Comparison of ENCODE assay signal across 1 cellular context in genomic region chr2:73163522-73164367, GRCh38.
A peak's percentile ranks its signal among the peaks of the same experiment; 100 is the strongest.
TF ChIP-seq lines count a peak whose summit lies in the region.

No MANE protein-coding gene starts in this region.

TF ChIP-seq in GM12878, 131 proteins besides CTCF, POLR2A, EP300 and RAD21 (continued from another document):
- TF ChIP-seq, protein P1, sequence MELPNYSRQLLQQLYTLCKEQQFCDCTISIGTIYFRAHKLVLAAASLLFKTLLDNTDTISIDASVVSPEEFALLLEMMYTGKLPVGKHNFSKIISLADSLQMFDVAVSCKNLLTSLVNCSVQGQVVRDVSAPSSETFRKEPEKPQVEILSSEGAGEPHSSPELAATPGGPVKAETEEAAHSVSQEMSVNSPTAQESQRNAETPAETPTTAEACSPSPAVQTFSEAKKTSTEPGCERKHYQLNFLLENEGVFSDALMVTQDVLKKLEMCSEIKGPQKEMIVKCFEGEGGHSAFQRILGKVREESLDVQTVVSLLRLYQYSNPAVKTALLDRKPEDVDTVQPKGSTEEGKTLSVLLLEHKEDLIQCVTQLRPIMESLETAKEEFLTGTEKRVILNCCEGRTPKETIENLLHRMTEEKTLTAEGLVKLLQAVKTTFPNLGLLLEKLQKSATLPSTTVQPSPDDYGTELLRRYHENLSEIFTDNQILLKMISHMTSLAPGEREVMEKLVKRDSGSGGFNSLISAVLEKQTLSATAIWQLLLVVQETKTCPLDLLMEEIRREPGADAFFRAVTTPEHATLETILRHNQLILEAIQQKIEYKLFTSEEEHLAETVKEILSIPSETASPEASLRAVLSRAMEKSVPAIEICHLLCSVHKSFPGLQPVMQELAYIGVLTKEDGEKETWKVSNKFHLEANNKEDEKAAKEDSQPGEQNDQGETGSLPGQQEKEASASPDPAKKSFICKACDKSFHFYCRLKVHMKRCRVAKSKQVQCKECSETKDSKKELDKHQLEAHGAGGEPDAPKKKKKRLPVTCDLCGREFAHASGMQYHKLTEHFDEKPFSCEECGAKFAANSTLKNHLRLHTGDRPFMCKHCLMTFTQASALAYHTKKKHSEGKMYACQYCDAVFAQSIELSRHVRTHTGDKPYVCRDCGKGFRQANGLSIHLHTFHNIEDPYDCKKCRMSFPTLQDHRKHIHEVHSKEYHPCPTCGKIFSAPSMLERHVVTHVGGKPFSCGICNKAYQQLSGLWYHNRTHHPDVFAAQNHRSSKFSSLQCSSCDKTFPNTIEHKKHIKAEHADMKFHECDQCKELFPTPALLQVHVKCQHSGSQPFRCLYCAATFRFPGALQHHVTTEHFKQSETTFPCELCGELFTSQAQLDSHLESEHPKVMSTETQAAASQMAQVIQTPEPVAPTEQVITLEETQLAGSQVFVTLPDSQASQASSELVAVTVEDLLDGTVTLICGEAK (IDR thresholded peaks at IDR 0.05; ENCODE audit: borderline replicate concordance): no peak
- TF ChIP-seq BMI1 (IDR thresholded peaks at IDR 0.05; ENCODE audit: borderline replicate concordance) (no peak), SIN3A (IDR thresholded peaks at IDR 0.05; ENCODE audit: low read depth, low read length) (no peak), YY1 (IDR thresholded peaks at IDR 0.05; ENCODE audit: low read depth, low read length) (0 out of 2 replicates have a peak, but pooled peaks have one; percentile 13), MXI1 (IDR thresholded peaks at IDR 0.05; ENCODE audit: low read depth, low read length) (no peak), EED (IDR thresholded peaks at IDR 0.05; ENCODE audit: low read depth) (no peak), SMAD1 (IDR thresholded peaks at IDR 0.05; ENCODE audit: low read depth, partially characterized antibody) (no peak), CEBPB (IDR thresholded peaks at IDR 0.05; ENCODE audit: borderline replicate concordance in 1 of 2, low read depth in 2 of 2, low read length in 2 of 2) (no peak), HDGF (IDR thresholded peaks at IDR 0.05) (no peak), BACH1 (IDR thresholded peaks at IDR 0.05; ENCODE audit: borderline replicate concordance) (no peak), BCL11A (IDR thresholded peaks at IDR 0.05; ENCODE audit: low read depth, low read length) (no peak), SMC3 (IDR thresholded peaks at IDR 0.05; ENCODE audit: borderline replicate concordance, low read length) (peak; percentile 78)
- TF ChIP-seq, protein P2, sequence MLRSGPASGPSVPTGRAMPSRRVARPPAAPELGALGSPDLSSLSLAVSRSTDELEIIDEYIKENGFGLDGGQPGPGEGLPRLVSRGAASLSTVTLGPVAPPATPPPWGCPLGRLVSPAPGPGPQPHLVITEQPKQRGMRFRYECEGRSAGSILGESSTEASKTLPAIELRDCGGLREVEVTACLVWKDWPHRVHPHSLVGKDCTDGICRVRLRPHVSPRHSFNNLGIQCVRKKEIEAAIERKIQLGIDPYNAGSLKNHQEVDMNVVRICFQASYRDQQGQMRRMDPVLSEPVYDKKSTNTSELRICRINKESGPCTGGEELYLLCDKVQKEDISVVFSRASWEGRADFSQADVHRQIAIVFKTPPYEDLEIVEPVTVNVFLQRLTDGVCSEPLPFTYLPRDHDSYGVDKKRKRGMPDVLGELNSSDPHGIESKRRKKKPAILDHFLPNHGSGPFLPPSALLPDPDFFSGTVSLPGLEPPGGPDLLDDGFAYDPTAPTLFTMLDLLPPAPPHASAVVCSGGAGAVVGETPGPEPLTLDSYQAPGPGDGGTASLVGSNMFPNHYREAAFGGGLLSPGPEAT (IDR thresholded peaks at IDR 0.05; ENCODE audit: low read depth): no peak
- TF ChIP-seq, protein P3, sequence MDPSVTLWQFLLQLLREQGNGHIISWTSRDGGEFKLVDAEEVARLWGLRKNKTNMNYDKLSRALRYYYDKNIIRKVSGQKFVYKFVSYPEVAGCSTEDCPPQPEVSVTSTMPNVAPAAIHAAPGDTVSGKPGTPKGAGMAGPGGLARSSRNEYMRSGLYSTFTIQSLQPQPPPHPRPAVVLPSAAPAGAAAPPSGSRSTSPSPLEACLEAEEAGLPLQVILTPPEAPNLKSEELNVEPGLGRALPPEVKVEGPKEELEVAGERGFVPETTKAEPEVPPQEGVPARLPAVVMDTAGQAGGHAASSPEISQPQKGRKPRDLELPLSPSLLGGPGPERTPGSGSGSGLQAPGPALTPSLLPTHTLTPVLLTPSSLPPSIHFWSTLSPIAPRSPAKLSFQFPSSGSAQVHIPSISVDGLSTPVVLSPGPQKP (IDR thresholded peaks at IDR 0.05; ENCODE audit: low read depth, low read length): no peak
- TF ChIP-seq, protein P4, sequence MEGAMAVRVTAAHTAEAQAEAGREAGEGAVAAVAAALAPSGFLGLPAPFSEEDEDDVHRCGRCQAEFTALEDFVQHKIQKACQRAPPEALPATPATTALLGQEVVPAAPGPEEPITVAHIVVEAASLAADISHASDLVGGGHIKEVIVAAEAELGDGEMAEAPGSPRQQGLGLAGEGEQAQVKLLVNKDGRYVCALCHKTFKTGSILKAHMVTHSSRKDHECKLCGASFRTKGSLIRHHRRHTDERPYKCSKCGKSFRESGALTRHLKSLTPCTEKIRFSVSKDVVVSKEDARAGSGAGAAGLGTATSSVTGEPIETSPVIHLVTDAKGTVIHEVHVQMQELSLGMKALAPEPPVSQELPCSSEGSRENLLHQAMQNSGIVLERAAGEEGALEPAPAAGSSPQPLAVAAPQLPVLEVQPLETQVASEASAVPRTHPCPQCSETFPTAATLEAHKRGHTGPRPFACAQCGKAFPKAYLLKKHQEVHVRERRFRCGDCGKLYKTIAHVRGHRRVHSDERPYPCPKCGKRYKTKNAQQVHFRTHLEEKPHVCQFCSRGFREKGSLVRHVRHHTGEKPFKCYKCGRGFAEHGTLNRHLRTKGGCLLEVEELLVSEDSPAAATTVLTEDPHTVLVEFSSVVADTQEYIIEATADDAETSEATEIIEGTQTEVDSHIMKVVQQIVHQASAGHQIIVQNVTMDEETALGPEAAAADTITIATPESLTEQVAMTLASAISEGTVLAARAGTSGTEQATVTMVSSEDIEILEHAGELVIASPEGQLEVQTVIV (IDR thresholded peaks at IDR 0.05; ENCODE audit: borderline replicate concordance, partially characterized antibody): no peak
